28 cellular contexts compared by ENCODE assay signal in the genomic region with DNA sequence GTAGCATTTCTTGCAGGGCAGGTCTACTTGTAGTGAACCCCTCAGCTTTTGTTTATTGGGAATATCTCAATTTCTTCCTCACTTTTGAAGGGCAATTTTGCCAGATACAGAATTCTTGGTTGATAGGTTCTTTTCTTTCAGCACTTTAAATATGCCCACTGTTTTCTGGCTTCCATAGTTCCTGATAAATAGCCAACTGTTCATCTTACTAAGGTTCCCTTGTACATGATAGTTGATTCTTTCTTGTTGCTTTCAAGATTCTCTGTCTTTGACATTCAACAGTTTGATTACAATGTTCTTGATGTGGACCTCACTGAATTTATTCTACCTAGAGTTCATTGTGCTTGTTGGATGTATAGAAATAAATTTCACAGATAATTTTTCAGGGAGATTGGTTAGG.
DNase-seq lines count a peak whose midpoint lies in the region; ATAC-seq, FAIRE-seq and TF ChIP-seq lines count a peak whose summit lies in the region.
"Had no signal": no experiment of that assay in that cellular context is flagged by ENCODE, and none has a peak within 500 bp of the region (broad histone marks: within the 10 kb centered on the region; RNA-seq: fewer than 3 reads in every experiment).

No MANE protein-coding gene starts in this region.

- H3K36me3 ChIP-seq in gastrocnemius medialis = peaks cover 0 to 37% of the 10 kb centered on the region in 2 donors
- H3K36me3 ChIP-seq: BE2C, BLaER1 had no signal

- TF ChIP-seq CTCF in D721Med (IDR thresholded peaks at IDR 0.05; ENCODE audit: insufficient read depth, missing control alignments) = no peak
- no peak for TF ChIP-seq CTCF in WTC11 (IDR thresholded peaks at IDR 0.05)
- TF ChIP-seq CTCF in gastrocnemius medialis (IDR thresholded peaks at IDR 0.05 in 4 of 5, conservative IDR thresholded peaks at IDR 0.05 in 1 of 5) = no peak

- H3K27ac ChIP-seq in gastrocnemius medialis = peak overlapping the region in 3 of 4 donors; percentile 11 to 46 (median 30)
- H3K27ac ChIP-seq: BLaER1 had no signal

- H3K4me3 ChIP-seq in gastrocnemius medialis = no peak overlapping the region
- H3K4me3 ChIP-seq: BLaER1, GM12878 had no signal

- CTCF ChIA-PET in WTC11 (lab: Charles Lee) = no interaction called here

- TF ChIP-seq POLR2A in gastrocnemius medialis (IDR thresholded peaks at IDR 0.05) = no peak

- DNase-seq in D721Med (ENCODE audit: insufficient read length, low spot score) (no peak), GM18507 (ENCODE audit: extremely low spot score, insufficient read length, low read depth) (no peak), WTC11 (ENCODE audit: low spot score) (no peak), gastrocnemius medialis (no peak), CD1c-positive myeloid dendritic cell (ENCODE audit: extremely low spot score) (no peak)
- DNase-seq in activated T-cell treated with anti-CD3 and anti-CD28 coated beads, Interleukin-2, amount 50 U/mL, for 72 hours = no peak
- DNase-seq: 8988T; ACHN; BE2C; C1 segment of cervical spinal cord; Caco-2; Calu3; CD4-positive, alpha-beta T cell; CD8-positive, alpha-beta T cell; DMS 273 treated with DMSO at 0.1 percent for 48 hours; DMS153; DMS53; DMS79; DND-41; EL; GDM1 had no signal

- H3K27me3 Mint-ChIP-seq in WTC11 (ENCODE audit: low read depth) = peaks cover 7% of the 10 kb centered on the region
- H3K27me3 Mint-ChIP-seq in activated T-cell treated with anti-CD3 and anti-CD28 coated beads, Interleukin-2, amount 50 U/mL, for 72 hours (ENCODE audit: low read depth) = peaks cover 45% of the 10 kb centered on the region

- H3K4me3 Mint-ChIP-seq in WTC11 = no peak overlapping the region
- H3K4me3 Mint-ChIP-seq in activated T-cell treated with anti-CD3 and anti-CD28 coated beads, Interleukin-2, amount 50 U/mL, for 72 hours = no peak overlapping the region
- H3K4me3 Mint-ChIP-seq: CD14-positive monocyte; CD4-positive, alpha-beta T cell; CD8-positive, alpha-beta T cell had no signal

- no peaks in the 10 kb centered on the region for H3K9me3 ChIP-seq in gastrocnemius medialis
- H3K9me3 ChIP-seq: BE2C, Caco-2 had no signal

- H3K27me3 ChIP-seq in gastrocnemius medialis = no peaks in the 10 kb centered on the region
- H3K27me3 ChIP-seq: BE2C, BLaER1 had no signal

- no peak for ATAC-seq in WTC11
- no peak for ATAC-seq in gastrocnemius medialis
- no peak for ATAC-seq in esophagus mucosa
- ATAC-seq in activated T-cell treated with anti-CD3 and anti-CD28 coated beads, Interleukin-2, amount 50 U/mL, for 72 hours (replicated peaks in 1 of 2) = no peak
- ATAC-seq: CD8-positive, alpha-beta T cell; GM12878 had no signal

- H3K4me1 Mint-ChIP-seq in WTC11 = peaks cover 22% of the 10 kb centered on the region
- no peaks in the 10 kb centered on the region for H3K4me1 Mint-ChIP-seq in activated T-cell treated with anti-CD3 and anti-CD28 coated beads, Interleukin-2, amount 50 U/mL, for 72 hours (ENCODE audit: low read depth)

- POLR2A ChIA-PET in WTC11 (lab: Charles Lee) = no interaction called here

- H3K36me3 Mint-ChIP-seq in WTC11 = peaks cover 43% of the 10 kb centered on the region
- peaks cover 2 to 6% of the 10 kb centered on the region in 2 donors for H3K36me3 Mint-ChIP-seq in activated T-cell treated with anti-CD3 and anti-CD28 coated beads, Interleukin-2, amount 50 U/mL, for 72 hours (ENCODE audit: insufficient read depth in 2 of 2)
- H3K36me3 Mint-ChIP-seq: CD14-positive monocyte; CD8-positive, alpha-beta T cell had no signal

- no peak overlapping the region for H3K27ac Mint-ChIP-seq in WTC11
- no peak overlapping the region for H3K27ac Mint-ChIP-seq in activated T-cell treated with anti-CD3 and anti-CD28 coated beads, Interleukin-2, amount 50 U/mL, for 72 hours
- H3K27ac Mint-ChIP-seq: CD14-positive monocyte; CD4-positive, alpha-beta T cell; CD8-positive, alpha-beta T cell had no signal

- H3K4me1 ChIP-seq in gastrocnemius medialis = no peaks in the 10 kb centered on the region
- H3K4me1 ChIP-seq: BE2C, Caco-2 had no signal

- intact Hi-C loops in gastrocnemius medialis (cut with DNase I; ENCODE audit: low total_unique reads) = no loop called here

- FAIRE-seq in D721Med (lab: Jason Lieb, UNC) = peak; percentile 66
- peak; percentile 12 for FAIRE-seq in GM18507 (lab: Jason Lieb, UNC)
- FAIRE-seq: A204.1, GM12878, GM12892, GM19239 had no signal

- peaks cover 43% of the 10 kb centered on the region for H3K9me3 Mint-ChIP-seq in WTC11
- peaks cover 2 to 7% of the 10 kb centered on the region in 2 donors for H3K9me3 Mint-ChIP-seq in activated T-cell treated with anti-CD3 and anti-CD28 coated beads, Interleukin-2, amount 50 U/mL, for 72 hours
- H3K9me3 Mint-ChIP-seq: CD4-positive, alpha-beta T cell had no signal

- in situ Hi-C loops in gastrocnemius medialis (cut with MboI; ENCODE audit: low sequenced_read_pairs in 4 of 4) = no loop called here

TF ChIP-seq in WTC11, 78 proteins besides CTCF, POLR2A, EP300 and RAD21:
- TF ChIP-seq ZNF317 (CRISPR knock-in tag; IDR thresholded peaks at IDR 0.05; ENCODE audit: borderline replicate concordance, low read depth) (peak; percentile 90), EMX1 (CRISPR knock-in tag; IDR thresholded peaks at IDR 0.05) (no peak)
TF ChIP-seq in WTC11: peak in this region for 1.
